ENCODE assay signal across 14 cellular contexts in the genomic region with DNA sequence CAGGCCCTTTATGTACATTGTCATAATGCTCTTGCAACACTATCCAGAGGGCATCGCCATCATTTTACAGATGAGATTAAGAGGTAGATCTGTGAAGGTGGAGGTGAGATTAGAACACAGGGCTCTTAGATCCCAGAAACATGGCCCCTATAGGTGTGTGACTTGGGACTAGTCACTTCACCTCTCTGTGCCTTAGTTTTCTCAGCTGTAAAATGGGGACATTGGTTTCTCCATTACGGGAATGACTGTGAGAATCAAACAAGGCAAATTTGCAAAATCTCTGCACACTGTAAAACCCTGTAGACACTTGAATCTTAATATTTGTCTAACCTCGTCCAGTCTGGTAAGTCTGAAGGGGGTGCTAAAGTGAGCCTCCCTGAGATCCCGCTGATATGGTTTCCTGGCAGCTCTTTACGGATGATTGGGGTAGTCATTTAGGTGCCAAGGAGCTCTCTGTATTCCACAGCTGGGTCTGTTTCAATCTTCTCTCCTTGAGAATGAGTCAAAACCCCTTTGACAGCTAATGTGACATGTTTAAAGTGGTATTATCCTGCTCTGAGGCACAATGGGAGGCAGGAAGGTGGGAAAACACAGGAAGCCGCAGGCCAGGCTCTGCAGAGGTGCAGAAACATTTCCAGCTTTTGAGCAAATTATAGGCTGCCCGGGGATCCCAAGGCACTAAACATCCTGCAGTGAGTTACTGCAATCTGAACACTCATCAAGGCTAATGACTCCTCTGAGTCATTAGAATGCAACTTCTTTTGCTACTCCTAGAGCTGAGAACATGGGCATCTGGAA.
A peak's percentile ranks its signal among the peaks of the same experiment; 100 is the strongest.
DNase-seq lines count a peak whose midpoint lies in the region; ATAC-seq, FAIRE-seq and TF ChIP-seq lines count a peak whose summit lies in the region.
"Had no signal": no experiment of that assay in that cellular context is flagged by ENCODE, and none has a peak within 500 bp of the region (broad histone marks: within the 10 kb centered on the region; RNA-seq: fewer than 3 reads in every experiment).

No MANE protein-coding gene starts in this region.

- H3K36me3 Mint-ChIP-seq in activated T-cell treated with anti-CD3 and anti-CD28 coated beads, Interleukin-2, amount 50 U/mL, for 4 hours (ENCODE audit: insufficient read depth) = no peaks in the 10 kb centered on the region

- H3K27me3 Mint-ChIP-seq in activated T-cell treated with anti-CD3 and anti-CD28 coated beads, Interleukin-2, amount 50 U/mL, for 4 hours (ENCODE audit: low read depth) = no peaks in the 10 kb centered on the region
- H3K27me3 Mint-ChIP-seq: activated T-helper 17 cell treated with anti-CD3 and anti-CD28 coated beads, Interleukin-2, amount 50 U/mL, for 72 hours had no signal

- in situ Hi-C loops in astrocyte of the spinal cord (cut with HindIII; ENCODE audit: low sequenced_read_pairs) = no loop called here

- no peaks in the 10 kb centered on the region for H3K9me3 Mint-ChIP-seq in activated T-cell treated with anti-CD3 and anti-CD28 coated beads, Interleukin-2, amount 50 U/mL, for 4 hours
- H3K9me3 Mint-ChIP-seq: activated T-helper 17 cell treated with anti-CD3 and anti-CD28 coated beads, Interleukin-2, amount 50 U/mL, for 72 hours had no signal

- peak in 2 of 3 experiments; percentile 32 to 68 for DNase-seq in NCI-H1417 (lab: John Stamatoyannopoulos, UW)
- DNase-seq in NCI-H1417 treated with DMSO at 0.1 percent for 48 hours (lab: John Stamatoyannopoulos, UW) = no peak
- DNase-seq in astrocyte of the spinal cord (ENCODE audit: low read depth, low spot score) = peak; percentile 90
- no peak for DNase-seq in left lobe of liver (ENCODE audit: low spot score)
- DNase-seq in urothelium cell line (ENCODE audit: low spot score) = peak; percentile 58
- no peak for DNase-seq in NCI-H748 (lab: John Stamatoyannopoulos, UW; ENCODE audit: unreplicated experiment)
- DNase-seq in DMS53 treated with DMSO at 0.1 percent for 48 hours (lab: John Stamatoyannopoulos, UW; ENCODE audit: unreplicated experiment) = no peak
- no peak for DNase-seq in activated T-cell treated with anti-CD3 and anti-CD28 coated beads, Interleukin-2, amount 50 U/mL, for 4 hours
- DNase-seq: 8988T, NCI-H1048, retina, T-helper 1 cell had no signal

- peak; percentile 46 for ATAC-seq in left lobe of liver
- ATAC-seq in activated T-cell treated with anti-CD3 and anti-CD28 coated beads, Interleukin-2, amount 50 U/mL, for 4 hours = no peak
- ATAC-seq: activated T-helper 17 cell treated with anti-CD3 and anti-CD28 coated beads, Interleukin-2, amount 50 U/mL, for 72 hours; gastroesophageal sphincter had no signal

- no peak overlapping the region for H3K4me3 Mint-ChIP-seq in activated T-cell treated with anti-CD3 and anti-CD28 coated beads, Interleukin-2, amount 50 U/mL, for 4 hours
- H3K4me3 Mint-ChIP-seq: activated T-helper 17 cell treated with anti-CD3 and anti-CD28 coated beads, Interleukin-2, amount 50 U/mL, for 72 hours had no signal

- H3K4me1 Mint-ChIP-seq in activated T-cell treated with anti-CD3 and anti-CD28 coated beads, Interleukin-2, amount 50 U/mL, for 4 hours (ENCODE audit: low read depth) = peaks cover 1% of the 10 kb centered on the region
- H3K4me1 Mint-ChIP-seq: activated T-helper 17 cell treated with anti-CD3 and anti-CD28 coated beads, Interleukin-2, amount 50 U/mL, for 72 hours had no signal

- H3K4me3 ChIP-seq in astrocyte of the spinal cord (ENCODE audit: low read depth, low read length) = no peak overlapping the region
- H3K4me3 ChIP-seq: gastroesophageal sphincter had no signal

- no peak for FAIRE-seq in urothelium cell line (lab: Jason Lieb, UNC)

- no peak for TF ChIP-seq CTCF in astrocyte of the spinal cord (IDR thresholded peaks at IDR 0.05; ENCODE audit: low read depth, low read length)

Comparison
In these comparisons a context has a peak if more than half of its experiments do, and no peak if none do; other contexts are left out.
1. DNase-seq: peak in NCI-H1417 (2 of 3), astrocyte of the spinal cord (single experiment) and urothelium cell line (single experiment); none in NCI-H1417 treated with DMSO at 0.1 percent for 48 hours (single experiment), left lobe of liver (single experiment), NCI-H748 (single experiment), DMS53 treated with DMSO at 0.1 percent for 48 hours (single experiment) and activated T-cell treated with anti-CD3 and anti-CD28 coated beads, Interleukin-2, amount 50 U/mL, for 4 hours (single experiment).